In genomic region chr10:69679736-69680135, GRCh38 we compare ENCODE assay signal across 27 cellular contexts. TPM values are rescaled to one million over a fixed set of nuclear protein-coding genes. Genes with fewer than 3 reads are reported as not detected.
A peak's percentile ranks its signal among the peaks of the same experiment; 100 is the strongest.
DNase-seq lines count a peak whose midpoint lies in the region; FAIRE-seq and TF ChIP-seq lines count a peak whose summit lies in the region.
"Had no signal": no experiment of that assay in that cellular context is flagged by ENCODE, and none has a peak within 500 bp of the region (broad histone marks: within the 10 kb centered on the region; RNA-seq: fewer than 3 reads in every experiment).

No MANE protein-coding gene starts in this region.

- TF ChIP-seq CTCF in astrocyte (IDR thresholded peaks at IDR 0.05; ENCODE audit: insufficient read depth, low read depth, low read length) (no peak), chondrocyte (IDR thresholded peaks at IDR 0.05) (no peak), osteoblast (IDR thresholded peaks at IDR 0.05; ENCODE audit: extremely low read depth, low read depth, low read length) (no peak), sigmoid colon (IDR thresholded peaks at IDR 0.05) (no peak)

- H4K20me1 ChIP-seq in astrocyte (ENCODE audit: insufficient read depth, low read length) = no peaks in the 10 kb centered on the region
- H4K20me1 ChIP-seq in osteoblast (ENCODE audit: insufficient read depth, low read length) = no peaks in the 10 kb centered on the region
- H4K20me1 ChIP-seq: BLaER1 treated with 17β-estradiol and CSF1 and Interleukin-3, amounts not matched to agents 10 nM and 100 nM had no signal

- DNase-seq in astrocyte (ENCODE audit: low read depth) (no peak), chondrocyte (ENCODE audit: low spot score) (peak; percentile 28), osteoblast (ENCODE audit: insufficient read length, low spot score, missing footprints) (peak; percentile 57), sigmoid colon (peak; percentile 22), SIG-M5 treated with dmso at 0.1 percent for 504 hours (lab: John Stamatoyannopoulos, UW; ENCODE audit: unreplicated experiment) (no peak), iPS-NIHi11 (ENCODE audit: low spot score) (no peak)
- no peak for DNase-seq in activated CD4-positive, alpha-beta T cell treated with anti-CD3 and anti-CD28 coated beads, Interleukin-2, amount 10 ng/mL, durations not matched to agents 24 days and 14 days
- DNase-seq: 8988T; ACHN; AML-193; BE2C; CD4-positive, alpha-beta T cell; CD8-positive, alpha-beta memory T cell; DMS 273 treated with DMSO at 0.1 percent for 48 hours; DMS53; DMS79 treated with DMSO at 0.1 percent for 48 hours; GF-D8; HFFc6 had no signal

- H3K27me3 ChIP-seq in astrocyte (ENCODE audit: insufficient read depth, low read length) (peaks cover 53% of the 10 kb centered on the region), osteoblast (ENCODE audit: insufficient read depth, low read length) (peaks cover 74% of the 10 kb centered on the region), sigmoid colon (peaks cover 0 to 14% (median 0%) of the 10 kb centered on the region in 3 donors)
- H3K27me3 ChIP-seq: BLaER1 treated with 17β-estradiol and CSF1 and Interleukin-3, amounts not matched to agents 10 nM and 100 nM had no signal

- H3K4me2 ChIP-seq in astrocyte (ENCODE audit: low read length) (no peak overlapping the region), osteoblast (ENCODE audit: insufficient read depth, low read length) (no peak overlapping the region)
- H3K4me2 ChIP-seq: A549; BLaER1 treated with 17β-estradiol and CSF1 and Interleukin-3, amounts not matched to agents 10 nM and 100 nM; GM23338 had no signal

- no peak for TF ChIP-seq POLR2A in sigmoid colon (IDR thresholded peaks at IDR 0.05)

- H3K4me1 ChIP-seq in astrocyte (ENCODE audit: insufficient read depth, low read length) = peaks cover 8% of the 10 kb centered on the region
- no peaks in the 10 kb centered on the region for H3K4me1 ChIP-seq in osteoblast (ENCODE audit: insufficient read depth, low read length)
- H3K4me1 ChIP-seq in sigmoid colon = peaks cover 0 to 14% (median 10%) of the 10 kb centered on the region in 4 donors
- H3K4me1 ChIP-seq: A549; BE2C; BLaER1 treated with 17β-estradiol and CSF1 and Interleukin-3, amounts not matched to agents 10 nM and 100 nM; HAP-1 had no signal

- no peak for FAIRE-seq in astrocyte (lab: Jason Lieb, UNC)
- FAIRE-seq: A549, D721Med, GM12891, GM18507, H54 had no signal

- H3K4me1 Mint-ChIP-seq in astrocyte (ENCODE audit: low read depth, unreplicated experiment) (peaks cover 4% of the 10 kb centered on the region), chondrocyte (ENCODE audit: low read depth) (peaks cover 18% of the 10 kb centered on the region)
- no peaks in the 10 kb centered on the region for H3K4me1 Mint-ChIP-seq in activated CD4-positive, alpha-beta T cell treated with anti-CD3 and anti-CD28 coated beads, Interleukin-2, amount 10 ng/mL, durations not matched to agents 24 days and 14 days
- H3K4me1 Mint-ChIP-seq: CD14-positive monocyte; CD8-positive, alpha-beta memory T cell had no signal

- intact Hi-C loops in sigmoid colon (cut with DNase I) = no loop called here
- intact Hi-C loops in activated CD4-positive, alpha-beta T cell treated with anti-CD3 and anti-CD28 coated beads, Interleukin-2, amount 10 ng/mL, durations not matched to agents 24 days and 14 days (cut with micrococcal nuclease) = no loop called here

- H3K4me3 Mint-ChIP-seq in astrocyte (ENCODE audit: unreplicated experiment) (no peak overlapping the region), chondrocyte (ENCODE audit: unreplicated experiment) (no peak overlapping the region)
- H3K4me3 Mint-ChIP-seq in activated CD4-positive, alpha-beta T cell treated with anti-CD3 and anti-CD28 coated beads, Interleukin-2, amount 10 ng/mL, durations not matched to agents 24 days and 14 days = no peak overlapping the region
- H3K4me3 Mint-ChIP-seq: CD14-positive monocyte; CD4-positive, alpha-beta T cell; CD8-positive, alpha-beta memory T cell; GM23338; HFFc6 had no signal

- peak overlapping the region; percentile 35 for H3K27ac Mint-ChIP-seq in astrocyte (ENCODE audit: unreplicated experiment)
- H3K27ac Mint-ChIP-seq in chondrocyte (ENCODE audit: unreplicated experiment) = no peak overlapping the region
- H3K27ac Mint-ChIP-seq in activated CD4-positive, alpha-beta T cell treated with anti-CD3 and anti-CD28 coated beads, Interleukin-2, amount 10 ng/mL, durations not matched to agents 24 days and 14 days = no peak overlapping the region
- H3K27ac Mint-ChIP-seq: CD4-positive, alpha-beta T cell; GM23338; HFFc6 had no signal

- H3K27ac ChIP-seq in astrocyte (ENCODE audit: low read depth, low read length) = no peak overlapping the region
- no peak overlapping the region for H3K27ac ChIP-seq in osteoblast (ENCODE audit: low read depth, low read length)
- no peak overlapping the region for H3K27ac ChIP-seq in sigmoid colon
- H3K27ac ChIP-seq: A549; BLaER1 treated with 17β-estradiol and CSF1 and Interleukin-3, amounts not matched to agents 10 nM and 100 nM had no signal

- H3K36me3 Mint-ChIP-seq in astrocyte (ENCODE audit: low read depth, unreplicated experiment) (no peaks in the 10 kb centered on the region), chondrocyte (ENCODE audit: low read depth) (no peaks in the 10 kb centered on the region)
- H3K36me3 Mint-ChIP-seq in activated CD4-positive, alpha-beta T cell treated with anti-CD3 and anti-CD28 coated beads, Interleukin-2, amount 10 ng/mL, durations not matched to agents 24 days and 14 days (ENCODE audit: low read depth) = no peaks in the 10 kb centered on the region
- H3K36me3 Mint-ChIP-seq: CD14-positive monocyte; CD8-positive, alpha-beta memory T cell had no signal

- H3K36me3 ChIP-seq in astrocyte (ENCODE audit: insufficient read depth, low read length) (no peaks in the 10 kb centered on the region), osteoblast (ENCODE audit: insufficient read depth, low read length) (no peaks in the 10 kb centered on the region), sigmoid colon (no peaks in the 10 kb centered on the region)
- H3K36me3 ChIP-seq: BE2C; BLaER1 treated with 17β-estradiol and CSF1 and Interleukin-3, amounts not matched to agents 10 nM and 100 nM; HAP-1 had no signal

- H3K9me3 Mint-ChIP-seq in astrocyte (ENCODE audit: unreplicated experiment) = peaks cover 7% of the 10 kb centered on the region
- no peaks in the 10 kb centered on the region for H3K9me3 Mint-ChIP-seq in chondrocyte (ENCODE audit: low read depth)
- no peaks in the 10 kb centered on the region for H3K9me3 Mint-ChIP-seq in activated CD4-positive, alpha-beta T cell treated with anti-CD3 and anti-CD28 coated beads, Interleukin-2, amount 10 ng/mL, durations not matched to agents 24 days and 14 days
- H3K9me3 Mint-ChIP-seq: CD4-positive, alpha-beta T cell; CD8-positive, alpha-beta memory T cell; GM23338; HFFc6 had no signal

- H3K27me3 Mint-ChIP-seq in astrocyte (ENCODE audit: low read depth, unreplicated experiment) (peaks cover 60% of the 10 kb centered on the region), chondrocyte (ENCODE audit: low read depth) (peaks cover 3% of the 10 kb centered on the region)
- H3K27me3 Mint-ChIP-seq in activated CD4-positive, alpha-beta T cell treated with anti-CD3 and anti-CD28 coated beads, Interleukin-2, amount 10 ng/mL, durations not matched to agents 24 days and 14 days = peaks cover 8% of the 10 kb centered on the region

- 78 to 91% methylated on average over 9 of the region's 9 CpGs for WGBS in sigmoid colon, 2 donors

- no peak overlapping the region for H3K4me3 ChIP-seq in astrocyte (ENCODE audit: insufficient read depth, low read depth, low read length)
- no peak overlapping the region for H3K4me3 ChIP-seq in osteoblast (ENCODE audit: insufficient read depth, low read length)
- no peak overlapping the region for H3K4me3 ChIP-seq in sigmoid colon
- H3K4me3 ChIP-seq: A549; BLaER1 treated with 17β-estradiol and CSF1 and Interleukin-3, amounts not matched to agents 10 nM and 100 nM; GM23338; HAP-1 had no signal

- no peak for TF ChIP-seq EP300 in sigmoid colon (IDR thresholded peaks at IDR 0.05)

- H3K9me3 ChIP-seq in astrocyte (ENCODE audit: insufficient read depth, low read depth, low read length) (no peaks in the 10 kb centered on the region), osteoblast (ENCODE audit: low read depth, low read length) (no peaks in the 10 kb centered on the region), sigmoid colon (no peaks in the 10 kb centered on the region)
- H3K9me3 ChIP-seq: A549; BE2C; BLaER1 treated with 17β-estradiol and CSF1 and Interleukin-3, amounts not matched to agents 10 nM and 100 nM; HAP-1 had no signal

- no peak overlapping the region for H3K9ac ChIP-seq in astrocyte (ENCODE audit: low read length)
- H3K9ac ChIP-seq: BLaER1 treated with 17β-estradiol and CSF1 and Interleukin-3, amounts not matched to agents 10 nM and 100 nM had no signal

- no peaks in the 10 kb centered on the region for H3K79me2 ChIP-seq in astrocyte (ENCODE audit: insufficient read depth, low read length)
- no peaks in the 10 kb centered on the region for H3K79me2 ChIP-seq in osteoblast (ENCODE audit: insufficient read depth, low read length)

- H2AFZ ChIP-seq in astrocyte (ENCODE audit: low read depth, low read length) (no peak overlapping the region), osteoblast (ENCODE audit: low read length) (no peak overlapping the region)
- H2AFZ ChIP-seq: GM23338 had no signal

RNA-seq across cellular contexts. Expression of gene FAM241B, which starts 49.7 kb away (rescaled TPM):
- total RNA-seq in astrocyte (3.1 and 4.4 TPM in 2 replicates), chondrocyte (5.0 to 13.7 TPM (median 9.7 TPM) in 3 replicates), osteoblast (0.36 TPM in 1 of 2 replicates, not detected in the other), sigmoid colon (1 to 10 TPM; 3.0 to 6.3 (median 3.5) TPM)
- polyA plus RNA-seq in sigmoid colon = 1 to 10 TPM; 2.5 to 6.9 (median 4.2) TPM
- total RNA-seq in activated CD4-positive, alpha-beta T cell treated with anti-CD3 and anti-CD28 coated beads, Interleukin-2, amount 10 ng/mL, durations not matched to agents 24 days and 14 days = 9.4 and 11.8 TPM in 2 replicates
- polyA plus RNA-seq: CD14-positive monocyte had no signal

Comparison
In these comparisons a context has a peak if more than half of its experiments do, and no peak if none do; other contexts are left out.
1. DNase-seq: peak in chondrocyte (single experiment), osteoblast (single experiment) and sigmoid colon (single experiment); none in astrocyte (single experiment), SIG-M5 treated with dmso at 0.1 percent for 504 hours (single experiment), iPS-NIHi11 (single experiment) and activated CD4-positive, alpha-beta T cell treated with anti-CD3 and anti-CD28 coated beads, Interleukin-2, amount 10 ng/mL, durations not matched to agents 24 days and 14 days (single experiment).